In genomic region chr12:118357327-118358007, GRCh38 we compare ENCODE assay signal across 8 cellular contexts. TPM values are rescaled to one million over a fixed set of nuclear protein-coding genes. Genes with fewer than 3 reads are reported as not detected.
DNase-seq lines count a peak whose midpoint lies in the region; ATAC-seq, FAIRE-seq and TF ChIP-seq lines count a peak whose summit lies in the region.

No MANE protein-coding gene starts in this region.

- H3K4me3 ChIP-seq in GM12878: peak overlapping the region; percentile 67
- H3K4me3 ChIP-seq in prostate gland: no peak overlapping the region

- peaks cover 71% of the 10 kb centered on the region for H3K79me2 ChIP-seq in GM12878 (ENCODE audit: control insufficient read depth, insufficient read depth, low read length)

- no peak for TF ChIP-seq RAD21 in GM12878 (IDR thresholded peaks at IDR 0.05; ENCODE audit: insufficient read depth, low read depth, low read length)

- H3K4me3 Mint-ChIP-seq in stimulated activated naive CD8-positive, alpha-beta T cell treated with anti-CD3 and anti-CD28 coated beads, Interleukin-15, amount 100 ng/mL, for 72 hours: peak overlapping the region; percentile 83 to 92

- peak; percentile 77 for FAIRE-seq in GM12878 (lab: Jason Lieb, UNC)

- peaks cover 46% of the 10 kb centered on the region for H3K4me1 Mint-ChIP-seq in stimulated activated naive CD8-positive, alpha-beta T cell treated with anti-CD3 and anti-CD28 coated beads, Interleukin-15, amount 100 ng/mL, for 72 hours

- H3K9me3 Mint-ChIP-seq in stimulated activated naive CD8-positive, alpha-beta T cell treated with anti-CD3 and anti-CD28 coated beads, Interleukin-15, amount 100 ng/mL, for 72 hours: no peaks in the 10 kb centered on the region

- peak overlapping the region; percentile 97 to 98 for H3K27ac Mint-ChIP-seq in stimulated activated naive CD8-positive, alpha-beta T cell treated with anti-CD3 and anti-CD28 coated beads, Interleukin-15, amount 100 ng/mL, for 72 hours

- peak; percentile 44 for ATAC-seq in HG03060 (IDR thresholded peaks at IDR 0.05; ENCODE audit: low read depth, unreplicated experiment)
- peak; percentile 80 for ATAC-seq in GM12878
- ATAC-seq in stimulated activated naive CD8-positive, alpha-beta T cell treated with anti-CD3 and anti-CD28 coated beads, Interleukin-15, amount 100 ng/mL, for 72 hours: peak; percentile 90

- TF ChIP-seq POLR2A in GM12878 (IDR thresholded peaks at IDR 0.05; ENCODE audit: low read depth, low read length) (no peak), prostate gland (IDR thresholded peaks at IDR 0.05) (no peak)

- BruUV-seq in GM12878 (replicated peaks; lab: Mats Ljungman, UMichigan): no TSS peak

- H4K20me1 ChIP-seq in GM12878 (ENCODE audit: control insufficient read depth, insufficient read depth): no peaks in the 10 kb centered on the region

- WGBS in GM12878 (ENCODE audit: insufficient coverage, insufficient replicate concordance, low lambda C conversion rate, missing lambda C conversion rate): 2% methylated on average over 6 of the region's 6 CpGs
- WGBS in prostate gland: 22% methylated on average over 6 of the region's 6 CpGs

- peak overlapping the region; percentile 38 for H3K9ac ChIP-seq in GM12878 (ENCODE audit: control insufficient read depth, insufficient read depth, low read length)

- H3K27me3 ChIP-seq in GM12878 (replicated peaks in 1 of 2; ENCODE audit: control insufficient read depth in 2 of 2, insufficient read depth in 2 of 2, low read length in 1 of 2) (no peaks in the 10 kb centered on the region), prostate gland (replicated peaks; ENCODE audit: insufficient read depth) (no peaks in the 10 kb centered on the region)

- RAD21 ChIA-PET in GM12878 (lab: Charles Lee; ENCODE audit: unreplicated experiment): interaction anchor here (0.6 to 6.9 kb wide), 28 partner anchors 10 to 483 kb away, joined by 3 to 98 read pairs (median 8); partner anchors contain the start of genes SUDS3, TAOK3 and WSB2

- peaks cover 6% of the 10 kb centered on the region; the same call in 1 of the 2 replicates for H3K4me1 ChIP-seq in GM12878 (ENCODE audit: control insufficient read depth, insufficient read depth, low read length)
- H3K4me1 ChIP-seq in prostate gland (replicated peaks): peaks cover 7% of the 10 kb centered on the region

- POLR2A ChIA-PET in GM12878 (lab: Charles Lee): interaction anchor here (0.6 to 5.9 kb wide), 17 partner anchors 10 to 173 kb away, joined by 3 to 68 read pairs (median 7); partner anchors contain the start of genes SUDS3 and TAOK3

- CTCF ChIA-PET in GM12878 (lab: Yijun Ruan, JAX): interaction anchor here (0.7 to 7.6 kb wide), 28 partner anchors 10 to 236 kb away, joined by 3 to 98 read pairs (median 8); partner anchors contain the start of genes SUDS3 and TAOK3

- no peaks in the 10 kb centered on the region for H3K27me3 Mint-ChIP-seq in stimulated activated naive CD8-positive, alpha-beta T cell treated with anti-CD3 and anti-CD28 coated beads, Interleukin-15, amount 100 ng/mL, for 72 hours

- in situ Hi-C loops in GM12878 (cut with MboI): loop anchor here (5.0 kb wide), 1 partner anchor 45 kb away; no protein-coding TSS in a partner anchor

- H3K36me3 ChIP-seq in GM12878 (ENCODE audit: control insufficient read depth in 2 of 2, insufficient read depth in 2 of 2, low read length in 1 of 2) (peaks cover 0 to 4% of the 10 kb centered on the region in 2 experiments; a peak in 1 of 4 replicates), prostate gland (no peaks in the 10 kb centered on the region)

- DNase-seq in activated T-cell treated with anti-CD3 and anti-CD28 coated beads for 24 hours (ENCODE audit: low read depth): peak; percentile 49
- DNase-seq in activated T-cell treated with anti-CD3 and anti-CD28 coated beads, Interleukin-2, amount 50 U/mL, for 1 hour: no peak
- peak; percentile 89 for DNase-seq in RPMI8226
- DNase-seq in GM12878 (ENCODE audit: low read depth, low spot score): peak; percentile 62
- peak; percentile 27 for DNase-seq in kidney glomerular epithelial cell (lab: John Stamatoyannopoulos, UW)
- peak; percentile 53 to 62 for DNase-seq in stimulated activated naive CD8-positive, alpha-beta T cell treated with anti-CD3 and anti-CD28 coated beads, Interleukin-15, amount 100 ng/mL, for 72 hours
- DNase-seq in prostate gland (ENCODE audit: low spot score): no peak

- H3K9me3 ChIP-seq in GM12878 (replicated peaks; ENCODE audit: control insufficient read depth, insufficient read depth, low read length) (peaks cover 6% of the 10 kb centered on the region), prostate gland (no peaks in the 10 kb centered on the region)

- TF ChIP-seq CTCF in GM12878 (IDR thresholded peaks at IDR 0.05 in 2 of 3, conservative IDR thresholded peaks at IDR 0.05 in 1 of 3; ENCODE audit: control insufficient read depth in 2 of 3, extremely low read depth in 1 of 3, insufficient read depth in 1 of 3, low read depth in 3 of 3, low read length in 3 of 3) (peak in 2 of 3 experiments; percentile 34 to 40; a peak in 2 of 6 replicates), prostate gland (IDR thresholded peaks at IDR 0.05) (no peak)

- H3K27ac ChIP-seq in GM12878 (ENCODE audit: control insufficient read depth, insufficient read depth) (peak overlapping the region; percentile 89), prostate gland (no peak overlapping the region)

- intact Hi-C loops in GM12878 (cut with micrococcal nuclease; ENCODE audit: unreplicated experiment) (loop anchor here (2.0 to 5.0 kb wide), 3 partner anchors 51 to 175 kb away; no protein-coding TSS in a partner anchor), prostate gland (cut with DNase I) (no loop called here)

- peak overlapping the region; percentile 28 for H2AFZ ChIP-seq in GM12878 (ENCODE audit: control insufficient read depth, low read depth, low read length)

- no peak for TF ChIP-seq EP300 in GM12878 (IDR thresholded peaks at IDR 0.05; ENCODE audit: borderline replicate concordance in 1 of 2, control insufficient read depth in 1 of 2, low read depth in 2 of 2, low read length in 2 of 2)

- H3K4me2 ChIP-seq in GM12878 (ENCODE audit: control insufficient read depth, insufficient read depth): peak overlapping the region; percentile 14

- SMC1A ChIA-PET in GM12878 (lab: Charles Lee; ENCODE audit: uncharacterized antibody, unreplicated experiment): interaction anchor here (0.5 to 8.7 kb wide), 35 partner anchors 11 to 236 kb away, joined by 3 to 125 read pairs (median 5); partner anchors contain the start of genes PEBP1, SUDS3 and TAOK3

TF ChIP-seq in GM12878, 131 proteins besides CTCF, POLR2A, EP300 and RAD21 (continues in another document):
- 0 out of 2 replicates have a peak, but pooled peaks have one; percentile 50 for TF ChIP-seq PAX8 (IDR thresholded peaks at IDR 0.05)
- 0 out of 2 replicates have a peak, but pooled peaks have one; percentile 58 for TF ChIP-seq RCOR1 (conservative IDR thresholded peaks at IDR 0.05; ENCODE audit: low read depth, low read length)
- TF ChIP-seq GABPA (IDR thresholded peaks at IDR 0.05; ENCODE audit: low read depth): no peak
- no peak for TF ChIP-seq JUND (IDR thresholded peaks at IDR 0.05; ENCODE audit: low read depth, low read length)
- TF ChIP-seq TBL1XR1 (IDR thresholded peaks at IDR 0.05; ENCODE audit: low read depth, low read length): 0 out of 2 replicates have a peak, but pooled peaks have one; percentile 14
- TF ChIP-seq SMAD1 (IDR thresholded peaks at IDR 0.05; ENCODE audit: low read depth, partially characterized antibody): peak; percentile 98
- no peak; the same call in none of the 2 replicates for TF ChIP-seq CREM (IDR thresholded peaks at IDR 0.05; ENCODE audit: low read depth)
- no peak for TF ChIP-seq BMI1 (IDR thresholded peaks at IDR 0.05; ENCODE audit: borderline replicate concordance)
- TF ChIP-seq TCF3 (IDR thresholded peaks at IDR 0.05; ENCODE audit: borderline replicate concordance, insufficient read depth, low read depth, low read length): no peak

RNA-seq across cellular contexts. Expression of gene TAOK3, which starts 15.2 kb away (rescaled TPM):
- 292 and 310 TPM in 2 replicates for total RNA-seq in GM12878 (2013; cell fraction: nucleolus; rRNA removed)
- total RNA-seq in GM12878 (2014; rRNA removed) (43.7 and 56.1 TPM in 2 replicates), GM12878 (2014; rRNA removed; fragmentation: Illumina TruSeq; extraction: Trizol) (92.8 and 93.7 TPM in 2 replicates), GM12878 (2021) (50.7 and 52.0 TPM in 2 replicates), prostate gland (10 to 100 TPM; 52.2 to 52.5 TPM)
- 29.8 TPM for polyA plus RNA-seq in GM12878 (2011; ENCODE audit: low read depth)
- polyA plus RNA-seq in GM12878 (2011; rRNA removed) (129 and 131 TPM in 2 replicates), GM12878 (2014; fragmentation: Illumina TruSeq; extraction: Trizol) (98.9 and 117 TPM in 2 replicates), GM12878 (2014; fragmentation: Nextera tagmentation; extraction: Ambion mirVana) (10 to 100 TPM; 41.3 to 42.5 TPM), GM12878 (2014; rRNA removed) (37.7 and 47.3 TPM in 2 replicates), GM12878 (2016; fragmentation: Nextera tagmentation; extraction: Ambion mirVana) (10 to 100 TPM; 63.6 to 69.5 TPM)
- polyA plus RNA-seq in GM12878 (2011; cell fraction: cytosol; rRNA removed): 71.4 and 104 TPM in 2 replicates
- 62.7 and 82.1 TPM in 2 replicates for polyA plus RNA-seq in GM12878 (2011; cell fraction: nucleus; rRNA removed)
- polyA plus RNA-seq in GM12878 (2012): 35.8 and 44.5 TPM in 2 replicates
- 214 and 256 TPM in 2 replicates for polyA minus RNA-seq in GM12878 (2011; rRNA and poly(A)+ RNA removed)
- polyA minus RNA-seq in GM12878 (2011; cell fraction: cytosol; rRNA and poly(A)+ RNA removed): 46.5 and 53.7 TPM in 2 replicates
- polyA minus RNA-seq in GM12878 (2011; cell fraction: nucleus; rRNA and poly(A)+ RNA removed): 57.2 and 77.2 TPM in 2 replicates

RNA-seq across cellular contexts. Expression of gene SUDS3, which starts 18.9 kb away (rescaled TPM):
- total RNA-seq in GM12878 (2013; cell fraction: nucleolus; rRNA removed): 56.9 and 67.2 TPM in 2 replicates
- total RNA-seq in GM12878 (2014; rRNA removed) (25.9 and 26.4 TPM in 2 replicates), GM12878 (2014; rRNA removed; fragmentation: Illumina TruSeq; extraction: Trizol) (21.3 and 22.0 TPM in 2 replicates), GM12878 (2021) (21.1 and 21.3 TPM in 2 replicates), prostate gland (10 to 100 TPM; 62.0 to 82.6 TPM)
- polyA plus RNA-seq in GM12878 (2011; ENCODE audit: low read depth): 14.3 TPM
- polyA plus RNA-seq in GM12878 (2011; rRNA removed) (42.8 and 52.1 TPM in 2 replicates), GM12878 (2014; fragmentation: Illumina TruSeq; extraction: Trizol) (22.5 and 25.0 TPM in 2 replicates), GM12878 (2014; fragmentation: Nextera tagmentation; extraction: Ambion mirVana) (1 to 10 TPM; 5.2 to 9.5 TPM), GM12878 (2014; rRNA removed) (20.0 and 22.9 TPM in 2 replicates), GM12878 (2016; fragmentation: Nextera tagmentation; extraction: Ambion mirVana) (10 to 100 TPM; 21.2 to 21.4 TPM)
- 19.6 and 25.2 TPM in 2 replicates for polyA plus RNA-seq in GM12878 (2011; cell fraction: cytosol; rRNA removed)
- polyA plus RNA-seq in GM12878 (2011; cell fraction: nucleus; rRNA removed): 40.3 and 42.7 TPM in 2 replicates
- polyA plus RNA-seq in GM12878 (2012): 16.0 and 16.4 TPM in 2 replicates
- 30.0 and 30.9 TPM in 2 replicates for polyA minus RNA-seq in GM12878 (2011; rRNA and poly(A)+ RNA removed)
- polyA minus RNA-seq in GM12878 (2011; cell fraction: cytosol; rRNA and poly(A)+ RNA removed): 10.4 and 16.2 TPM in 2 replicates
- 15.7 and 29.7 TPM in 2 replicates for polyA minus RNA-seq in GM12878 (2011; cell fraction: nucleus; rRNA and poly(A)+ RNA removed)

Comparison
In these comparisons a context has a peak if more than half of its experiments do, and no peak if none do; other contexts are left out.
1. DNase-seq: peak in activated T-cell treated with anti-CD3 and anti-CD28 coated beads for 24 hours (single experiment), RPMI8226 (single experiment), GM12878 (single experiment), kidney glomerular epithelial cell (single experiment) and stimulated activated naive CD8-positive, alpha-beta T cell treated with anti-CD3 and anti-CD28 coated beads, Interleukin-15, amount 100 ng/mL, for 72 hours (2 of 2); none in activated T-cell treated with anti-CD3 and anti-CD28 coated beads, Interleukin-2, amount 50 U/mL, for 1 hour (single experiment) and prostate gland (single experiment).
2. CTCF ChIP-seq: peak in GM12878 (2 of 3); none in prostate gland (0 of 4).
3. Peak in every context shown above with its lines, with median percentiles within 50 percentile points of each other: ATAC-seq.